ENCODE assay signal across 9 cellular contexts in the genomic region with DNA sequence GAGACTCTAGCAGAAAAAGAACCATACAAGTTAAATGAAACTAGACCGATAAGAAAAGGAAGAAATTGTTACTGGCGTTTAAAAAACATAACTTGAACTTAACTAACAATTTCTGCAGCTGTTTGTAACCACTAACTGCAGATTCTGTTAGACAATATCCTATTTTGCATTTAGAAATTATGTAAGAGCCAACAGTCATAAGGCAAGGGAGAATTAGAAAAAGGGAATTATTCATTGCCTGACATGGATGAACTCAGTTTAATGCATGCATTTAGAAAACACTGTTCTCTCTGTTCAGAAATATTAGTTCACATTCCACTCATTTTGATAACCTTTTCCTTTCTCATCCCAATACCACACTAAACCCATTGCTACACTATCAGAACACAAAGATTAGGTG.
A peak's percentile ranks its signal among the peaks of the same experiment; 100 is the strongest.
DNase-seq lines count a peak whose midpoint lies in the region; ATAC-seq and TF ChIP-seq lines count a peak whose summit lies in the region.
"Had no signal": no experiment of that assay in that cellular context is flagged by ENCODE, and none has a peak within 500 bp of the region (broad histone marks: within the 10 kb centered on the region; RNA-seq: fewer than 3 reads in every experiment).

No MANE protein-coding gene starts in this region.

- peak overlapping the region; percentile 66 to 98 for H3K27ac Mint-ChIP-seq in activated naive CD4-positive, alpha-beta T cell treated with anti-CD3 and anti-CD28 coated beads, Interleukin-2, amount 50 U/mL, for 72 hours

- peaks cover 11 to 12% of the 10 kb centered on the region in 2 donors for H3K9me3 Mint-ChIP-seq in activated naive CD4-positive, alpha-beta T cell treated with anti-CD3 and anti-CD28 coated beads, Interleukin-2, amount 50 U/mL, for 72 hours

- intact Hi-C loops in left ventricle myocardium inferior (cut with micrococcal nuclease) = no loop called here
- intact Hi-C loops in left cardiac atrium (cut with DNase I) = no loop called here
- intact Hi-C loops in tibial artery (cut with DNase I; ENCODE audit: low total_unique reads) = loop anchor here (10.0 kb wide), 2 partner anchors 62 to 78 kb away; no protein-coding TSS in a partner anchor

- H3K36me3 ChIP-seq in left ventricle myocardium inferior (peaks cover 8% of the 10 kb centered on the region), muscle layer of colon (ENCODE audit: insufficient read depth, low read length) (peaks cover 11% of the 10 kb centered on the region), tibial artery (peaks cover 5 to 14% (median 8%) of the 10 kb centered on the region in 3 donors)

- H3K27ac ChIP-seq in left ventricle myocardium inferior (replicated peaks) (peak overlapping the region; percentile 20), muscle layer of colon (ENCODE audit: low read depth, low read length) (peak overlapping the region; percentile 87), tibial artery (peak overlapping the region in 1 of 2 donors; percentile 66)

- ATAC-seq in left cardiac atrium = no peak
- ATAC-seq in activated naive CD4-positive, alpha-beta T cell treated with anti-CD3 and anti-CD28 coated beads, Interleukin-2, amount 50 U/mL, for 72 hours = no peak
- ATAC-seq in GM19463 (IDR thresholded peaks at IDR 0.05; ENCODE audit: unreplicated experiment) = no peak

- H3K9me3 ChIP-seq in left ventricle myocardium inferior (replicated peaks) (peaks cover 10% of the 10 kb centered on the region), muscle layer of colon (ENCODE audit: low read length) (no peaks in the 10 kb centered on the region), tibial artery (peaks cover 0 to 7% (median 0%) of the 10 kb centered on the region in 3 donors)

- H3K27me3 ChIP-seq in left ventricle myocardium inferior (ENCODE audit: low read depth) (no peaks in the 10 kb centered on the region), muscle layer of colon (ENCODE audit: control insufficient read depth in 1 of 2, insufficient read depth in 2 of 2, low read length in 2 of 2) (no peaks in the 10 kb centered on the region), tibial artery (no peaks in the 10 kb centered on the region)

- DNase-seq in left ventricle myocardium inferior = no peak
- no peak for DNase-seq in left cardiac atrium
- DNase-seq in activated naive CD4-positive, alpha-beta T cell treated with anti-CD3 and anti-CD28 coated beads, Interleukin-2, amount 50 U/mL, for 72 hours (ENCODE audit: low spot score in 2 of 2) = no peak
- DNase-seq in H4 (ENCODE audit: low spot score) = no peak
- DNase-seq in tibial artery = no peak
- no peak for DNase-seq in SKM-1 treated with dmso at 0.1 percent for 144 hours (lab: John Stamatoyannopoulos, UW; ENCODE audit: unreplicated experiment)
- DNase-seq: activated CD8-positive, alpha-beta memory T cell treated with anti-CD3 and anti-CD28 coated beads for 24 hours had no signal

- peaks cover 5% of the 10 kb centered on the region for H3K4me1 ChIP-seq in left ventricle myocardium inferior
- peaks cover 44% of the 10 kb centered on the region for H3K4me1 ChIP-seq in muscle layer of colon (ENCODE audit: insufficient read depth, low read length)
- H3K4me1 ChIP-seq in tibial artery = peaks cover 0 to 66% (median 17%) of the 10 kb centered on the region in 4 donors

- peaks cover 23 to 68% of the 10 kb centered on the region in 2 donors for H3K36me3 Mint-ChIP-seq in activated naive CD4-positive, alpha-beta T cell treated with anti-CD3 and anti-CD28 coated beads, Interleukin-2, amount 50 U/mL, for 72 hours

- H3K9ac ChIP-seq in muscle layer of colon (ENCODE audit: low read length) = no peak overlapping the region

- H3K4me3 ChIP-seq in left ventricle myocardium inferior (no peak overlapping the region), muscle layer of colon (ENCODE audit: low read depth in 1 of 2, low read length in 2 of 2) (no peak overlapping the region), tibial artery (no peak overlapping the region)

- no peak for TF ChIP-seq CTCF in left ventricle myocardium inferior (IDR thresholded peaks at IDR 0.05; ENCODE audit: borderline replicate concordance)
- TF ChIP-seq CTCF in tibial artery (IDR thresholded peaks at IDR 0.05) = no peak
